ENCODE assay signal across 25 cellular contexts in genomic region chr6:95240514-95240913, GRCh38.
"Had no signal": no experiment of that assay in that cellular context is flagged by ENCODE, and none has a peak within 500 bp of the region (broad histone marks: within the 10 kb centered on the region; RNA-seq: fewer than 3 reads in every experiment).

No MANE protein-coding gene starts in this region.

- H3K36me3 Mint-ChIP-seq: activated CD8-positive, alpha-beta memory T cell treated with anti-CD3 and anti-CD28 coated beads, Interleukin-2, amount 10 ng/mL, durations not matched to agents 7 days and 5 days; brain; naive thymus-derived CD8-positive, alpha-beta T cell; neural progenitor cell had no signal

- H3K27me3 Mint-ChIP-seq: activated CD4-positive, alpha-beta T cell treated with anti-CD3 and anti-CD28 coated beads, Interleukin-2, amount 10 ng/mL, durations not matched to agents 7 days and 5 days; activated CD8-positive, alpha-beta memory T cell treated with anti-CD3 and anti-CD28 coated beads, Interleukin-2, amount 10 ng/mL, durations not matched to agents 7 days and 5 days; activated CD8-positive, alpha-beta T cell treated with anti-CD3 and anti-CD28 coated beads for 36 hours; activated naive CD8-positive, alpha-beta T cell treated with anti-CD3 and anti-CD28 coated beads, Interleukin-2, amount 50 U/mL, for 24 hours; brain; naive thymus-derived CD8-positive, alpha-beta T cell; stimulated activated naive CD8-positive, alpha-beta T cell treated with anti-CD3 and anti-CD28 coated beads, Interleukin-15, Interleukin-2, amounts not matched to agents 100 ng/mL and 50 ng/mL, for 24 hours had no signal

- H3K27ac ChIP-seq: foreskin keratinocyte, hepatocyte, left lung, neural progenitor cell, right lobe of liver, skin epidermis, thyroid gland, WERI-Rb-1 had no signal

- H3K9me3 Mint-ChIP-seq: activated CD4-positive, alpha-beta T cell treated with anti-CD3 and anti-CD28 coated beads, Interleukin-2, amount 10 ng/mL, durations not matched to agents 7 days and 5 days; activated CD8-positive, alpha-beta T cell treated with anti-CD3 and anti-CD28 coated beads for 36 hours; activated naive CD8-positive, alpha-beta T cell treated with anti-CD3 and anti-CD28 coated beads, Interleukin-2, amount 50 U/mL, for 24 hours; activated T-helper 1 cell treated with anti-CD3 and anti-CD28 coated beads, Interleukin-12 subunit alpha, Interleukin-12 subunit beta, Interleukin-2, Interleukin-4 antibody, amounts not matched to agents 30 ng/mL and 10 ng/mL and 1 ng/mL, durations not matched to agents 14 hours and 24 hours and 36 hours; naive thymus-derived CD8-positive, alpha-beta T cell; neural progenitor cell; stimulated activated naive CD8-positive, alpha-beta T cell treated with anti-CD3 and anti-CD28 coated beads, Interleukin-15, Interleukin-2, amounts not matched to agents 100 ng/mL and 50 ng/mL, for 24 hours had no signal

- H3K4me1 ChIP-seq: foreskin keratinocyte, left lung, neural progenitor cell, right lobe of liver, thyroid gland had no signal

- H3K36me3 ChIP-seq: left lung, neural progenitor cell, right lobe of liver, thyroid gland, WERI-Rb-1 had no signal

- H3K4me3 Mint-ChIP-seq: activated CD4-positive, alpha-beta T cell treated with anti-CD3 and anti-CD28 coated beads, Interleukin-2, amount 10 ng/mL, durations not matched to agents 7 days and 5 days; activated CD8-positive, alpha-beta memory T cell treated with anti-CD3 and anti-CD28 coated beads, Interleukin-2, amount 10 ng/mL, durations not matched to agents 7 days and 5 days; activated CD8-positive, alpha-beta T cell treated with anti-CD3 and anti-CD28 coated beads for 36 hours; activated naive CD8-positive, alpha-beta T cell treated with anti-CD3 and anti-CD28 coated beads, Interleukin-2, amount 50 U/mL, for 24 hours; activated T-helper 1 cell treated with anti-CD3 and anti-CD28 coated beads, Interleukin-12 subunit alpha, Interleukin-12 subunit beta, Interleukin-2, Interleukin-4 antibody, amounts not matched to agents 30 ng/mL and 10 ng/mL and 1 ng/mL, durations not matched to agents 14 hours and 24 hours and 36 hours; brain; naive thymus-derived CD8-positive, alpha-beta T cell; neural progenitor cell; stimulated activated naive CD8-positive, alpha-beta T cell treated with anti-CD3 and anti-CD28 coated beads, Interleukin-15, Interleukin-2, amounts not matched to agents 100 ng/mL and 50 ng/mL, for 24 hours had no signal

- DNase-seq: activated CD4-positive, alpha-beta T cell treated with anti-CD3 and anti-CD28 coated beads, Interleukin-2, amount 10 ng/mL, durations not matched to agents 7 days and 5 days; activated CD4-positive, CD25-positive, alpha-beta regulatory T cell treated with anti-CD3 and anti-CD28 coated beads, Interleukin-2, amount 50 U/mL, for 72 hours; activated CD8-positive, alpha-beta memory T cell treated with anti-CD3 and anti-CD28 coated beads, Interleukin-2, amount 10 ng/mL, durations not matched to agents 7 days and 5 days; activated CD8-positive, alpha-beta T cell treated with anti-CD3 and anti-CD28 coated beads for 36 hours; activated gamma-delta T cell; activated naive CD4-positive, alpha-beta T cell treated with anti-CD3 and anti-CD28 coated beads, Interleukin-2, amount 50 U/mL, for 16 hours; activated naive CD8-positive, alpha-beta T cell treated with anti-CD3 and anti-CD28 coated beads, Interleukin-2, amount 50 U/mL, for 24 hours; activated T-cell treated with anti-CD3 and anti-CD28 coated beads for 4 hours; anterior cingulate cortex; foreskin keratinocyte; kidney glomerular epithelial cell; left lung; naive thymus-derived CD8-positive, alpha-beta T cell; posterior cingulate gyrus; right lobe of liver; stimulated activated CD4-positive, alpha-beta T cell treated with anti-CD3 and anti-CD28 coated beads, Interleukin-1b, Interleukin-23, amount 100 ng/mL, for 48 hours; substantia nigra; thyroid gland; WERI-Rb-1 had no signal

- H3K4me3 ChIP-seq: hepatocyte, left lung, neural progenitor cell, right lobe of liver, skin epidermis, thyroid gland had no signal

- H3K9me3 ChIP-seq: left lung, right lobe of liver, thyroid gland had no signal

- H3K27ac Mint-ChIP-seq: activated CD4-positive, alpha-beta T cell treated with anti-CD3 and anti-CD28 coated beads, Interleukin-2, amount 10 ng/mL, durations not matched to agents 7 days and 5 days; activated CD8-positive, alpha-beta memory T cell treated with anti-CD3 and anti-CD28 coated beads, Interleukin-2, amount 10 ng/mL, durations not matched to agents 7 days and 5 days; activated CD8-positive, alpha-beta T cell treated with anti-CD3 and anti-CD28 coated beads for 36 hours; activated naive CD8-positive, alpha-beta T cell treated with anti-CD3 and anti-CD28 coated beads, Interleukin-2, amount 50 U/mL, for 24 hours; activated T-helper 1 cell treated with anti-CD3 and anti-CD28 coated beads, Interleukin-12 subunit alpha, Interleukin-12 subunit beta, Interleukin-2, Interleukin-4 antibody, amounts not matched to agents 30 ng/mL and 10 ng/mL and 1 ng/mL, durations not matched to agents 14 hours and 24 hours and 36 hours; brain; naive thymus-derived CD8-positive, alpha-beta T cell; neural progenitor cell; stimulated activated naive CD8-positive, alpha-beta T cell treated with anti-CD3 and anti-CD28 coated beads, Interleukin-15, Interleukin-2, amounts not matched to agents 100 ng/mL and 50 ng/mL, for 24 hours had no signal

- H3K4me1 Mint-ChIP-seq: activated CD4-positive, alpha-beta T cell treated with anti-CD3 and anti-CD28 coated beads, Interleukin-2, amount 10 ng/mL, durations not matched to agents 7 days and 5 days; activated CD8-positive, alpha-beta memory T cell treated with anti-CD3 and anti-CD28 coated beads, Interleukin-2, amount 10 ng/mL, durations not matched to agents 7 days and 5 days; activated naive CD8-positive, alpha-beta T cell treated with anti-CD3 and anti-CD28 coated beads, Interleukin-2, amount 50 U/mL, for 24 hours; brain; naive thymus-derived CD8-positive, alpha-beta T cell; neural progenitor cell had no signal

- ATAC-seq: activated CD8-positive, alpha-beta memory T cell treated with anti-CD3 and anti-CD28 coated beads, Interleukin-2, amount 10 ng/mL, durations not matched to agents 7 days and 5 days; activated CD8-positive, alpha-beta T cell treated with anti-CD3 and anti-CD28 coated beads for 36 hours; activated naive CD8-positive, alpha-beta T cell treated with anti-CD3 and anti-CD28 coated beads, Interleukin-2, amount 50 U/mL, for 24 hours; foreskin keratinocyte; left lung; naive thymus-derived CD8-positive, alpha-beta T cell; right lobe of liver had no signal

- H3K27me3 ChIP-seq: foreskin keratinocyte, left lung, neural progenitor cell, right lobe of liver, thyroid gland had no signal
